23 cellular contexts compared by ENCODE assay signal in genomic region chr9:93549636-93550035, GRCh38. TPM values are rescaled to one million over a fixed set of nuclear protein-coding genes. Genes with fewer than 3 reads are reported as not detected.
DNase-seq lines count a peak whose midpoint lies in the region; ATAC-seq, FAIRE-seq and TF ChIP-seq lines count a peak whose summit lies in the region.
"Had no signal": no experiment of that assay in that cellular context is flagged by ENCODE, and none has a peak within 500 bp of the region (broad histone marks: within the 10 kb centered on the region; RNA-seq: fewer than 3 reads in every experiment).

No MANE protein-coding gene starts in this region.

- H3K4me1 ChIP-seq in small intestine (ENCODE audit: control insufficient read depth in 2 of 2, insufficient read depth in 1 of 2, low read depth in 1 of 2, low read length in 1 of 2) (no peaks in the 10 kb centered on the region), vagina (peaks cover 9% of the 10 kb centered on the region)
- H3K4me1 ChIP-seq: SJSA1 had no signal

- H3K4me3 ChIP-seq in small intestine (ENCODE audit: low read depth in 1 of 2, low read length in 2 of 2) = no peak overlapping the region
- no peak overlapping the region for H3K4me3 ChIP-seq in vagina
- H3K4me3 ChIP-seq: SJSA1, smooth muscle cell had no signal

- no peak for DNase-seq in activated T-cell treated with anti-CD3 and anti-CD28 coated beads, Interleukin-2, amount 50 U/mL, for 72 hours
- DNase-seq in activated T-cell treated with anti-CD3 and anti-CD28 coated beads, Interleukin-2, amount 50 U/mL, for 4 hours = no peak
- DNase-seq in left kidney (ENCODE audit: low read depth, low spot score) = peak; percentile 33
- DNase-seq in small intestine = peak; percentile 38
- no peak for DNase-seq in NCI-H128 (lab: John Stamatoyannopoulos, UW; ENCODE audit: unreplicated experiment)
- no peak for DNase-seq in hypothalamus (lab: John Stamatoyannopoulos, UW)
- DNase-seq in vagina (ENCODE audit: extremely low spot score in 2 of 2) = no peak
- DNase-seq: dermis blood vessel endothelial cell; foreskin fibroblast; GF-D8; kidney glomerular epithelial cell; NCI-H1105 treated with DMSO at 0.1 percent for 48 hours; NCI-H748 treated with DMSO at 0.1 percent for 48 hours; PC-3; stimulated activated CD4-positive, alpha-beta T cell treated with anti-CD3 and anti-CD28 coated beads, Interleukin-4, amount 100 ng/mL, for 1 hour; T-helper 17 cell; WERI-Rb-1 had no signal

- H3K36me3 Mint-ChIP-seq in activated T-cell treated with anti-CD3 and anti-CD28 coated beads, Interleukin-2, amount 50 U/mL, for 72 hours (ENCODE audit: insufficient read depth in 2 of 2) = peaks cover 7 to 24% of the 10 kb centered on the region in 2 donors
- peaks cover 47% of the 10 kb centered on the region for H3K36me3 Mint-ChIP-seq in activated T-cell treated with anti-CD3 and anti-CD28 coated beads, Interleukin-2, amount 50 U/mL, for 4 hours (ENCODE audit: insufficient read depth)

- WGBS in small intestine, 3 donors = 26 to 63% (median 39%) methylated on average over 6 of the region's 6 CpGs

- TF ChIP-seq POLR2A in vagina (IDR thresholded peaks at IDR 0.05) = no peak

- ATAC-seq in activated T-cell treated with anti-CD3 and anti-CD28 coated beads, Interleukin-2, amount 50 U/mL, for 72 hours (replicated peaks in 1 of 2) = no peak
- no peak for ATAC-seq in activated T-cell treated with anti-CD3 and anti-CD28 coated beads, Interleukin-2, amount 50 U/mL, for 4 hours
- ATAC-seq: PC-3, T-helper 17 cell had no signal

- TF ChIP-seq CTCF in VCaP (conservative IDR thresholded peaks at IDR 0.05) (no peak), vagina (IDR thresholded peaks at IDR 0.05) (no peak)

- H3K9me3 ChIP-seq in small intestine (ENCODE audit: control insufficient read depth, low read depth) (no peaks in the 10 kb centered on the region), vagina (no peaks in the 10 kb centered on the region)
- H3K9me3 ChIP-seq: SJSA1 had no signal

- no peaks in the 10 kb centered on the region for H3K27me3 Mint-ChIP-seq in activated T-cell treated with anti-CD3 and anti-CD28 coated beads, Interleukin-2, amount 50 U/mL, for 72 hours (ENCODE audit: low read depth)
- H3K27me3 Mint-ChIP-seq in activated T-cell treated with anti-CD3 and anti-CD28 coated beads, Interleukin-2, amount 50 U/mL, for 4 hours (ENCODE audit: low read depth) = no peaks in the 10 kb centered on the region
- H3K27me3 Mint-ChIP-seq: T-helper 17 cell had no signal

- no peaks in the 10 kb centered on the region for H3K9me3 Mint-ChIP-seq in activated T-cell treated with anti-CD3 and anti-CD28 coated beads, Interleukin-2, amount 50 U/mL, for 72 hours
- no peaks in the 10 kb centered on the region for H3K9me3 Mint-ChIP-seq in activated T-cell treated with anti-CD3 and anti-CD28 coated beads, Interleukin-2, amount 50 U/mL, for 4 hours

- H3K4me3 Mint-ChIP-seq in activated T-cell treated with anti-CD3 and anti-CD28 coated beads, Interleukin-2, amount 50 U/mL, for 72 hours = no peak overlapping the region
- H3K4me3 Mint-ChIP-seq in activated T-cell treated with anti-CD3 and anti-CD28 coated beads, Interleukin-2, amount 50 U/mL, for 4 hours = no peak overlapping the region
- H3K4me3 Mint-ChIP-seq: T-helper 17 cell had no signal

- H3K4me1 Mint-ChIP-seq in activated T-cell treated with anti-CD3 and anti-CD28 coated beads, Interleukin-2, amount 50 U/mL, for 72 hours (ENCODE audit: low read depth) = no peaks in the 10 kb centered on the region
- H3K4me1 Mint-ChIP-seq in activated T-cell treated with anti-CD3 and anti-CD28 coated beads, Interleukin-2, amount 50 U/mL, for 4 hours (ENCODE audit: low read depth) = no peaks in the 10 kb centered on the region

- H3K27ac ChIP-seq in VCaP (peak overlapping the region; percentile 43), small intestine (ENCODE audit: low read depth in 1 of 2, low read length in 1 of 2) (no peak overlapping the region), vagina (no peak overlapping the region)
- H3K27ac ChIP-seq: C4-2B, SJSA1, WERI-Rb-1 had no signal

- H3K36me3 ChIP-seq in small intestine (ENCODE audit: control insufficient read depth in 2 of 2, insufficient read depth in 2 of 2, low read length in 2 of 2) (peaks cover 8 to 10% of the 10 kb centered on the region in 2 donors), vagina (peaks cover 0 to 44% of the 10 kb centered on the region in 2 donors)

- H3K27me3 ChIP-seq in small intestine (ENCODE audit: control insufficient read depth in 2 of 2, insufficient read depth in 2 of 2, low read length in 2 of 2) (no peaks in the 10 kb centered on the region), vagina (no peaks in the 10 kb centered on the region)
- H3K27me3 ChIP-seq: SJSA1 had no signal

- H3K27ac Mint-ChIP-seq in activated T-cell treated with anti-CD3 and anti-CD28 coated beads, Interleukin-2, amount 50 U/mL, for 72 hours = peak overlapping the region; percentile 84
- H3K27ac Mint-ChIP-seq: T-helper 17 cell had no signal

- intact Hi-C loops in vagina (cut with DNase I) = no loop called here

- FAIRE-seq in small intestine (lab: Jason Lieb, UNC) = no peak
- FAIRE-seq: endothelial cell of umbilical vein, H1 had no signal

RNA-seq across cellular contexts. Expression of gene PHF2, which starts 26.7 kb away (rescaled TPM):
- total RNA-seq in activated T-cell treated with anti-CD3 and anti-CD28 coated beads, Interleukin-2, amount 50 U/mL, for 72 hours = 10 to 100 TPM; 23.3 to 27.6 TPM
- 10 to 100 TPM; 19.2 to 20.8 (median 20.8) TPM for total RNA-seq in activated T-cell treated with anti-CD3 and anti-CD28 coated beads, Interleukin-2, amount 50 U/mL, for 4 hours
- polyA plus RNA-seq in small intestine = 10 to 100 TPM in 2 of 3 donors, 1 to 10 TPM in 1; 8.6 to 14.9 (median 10.7) TPM
- total RNA-seq in vagina = 27.7 TPM

Comparison
In these comparisons a context has a peak if more than half of its experiments do, and no peak if none do; other contexts are left out.
1. DNase-seq: peak in left kidney (single experiment) and small intestine (single experiment); none in activated T-cell treated with anti-CD3 and anti-CD28 coated beads, Interleukin-2, amount 50 U/mL, for 72 hours (0 of 2), activated T-cell treated with anti-CD3 and anti-CD28 coated beads, Interleukin-2, amount 50 U/mL, for 4 hours (single experiment), NCI-H128 (single experiment), hypothalamus (0 of 51) and vagina (0 of 2).